Comparison of ENCODE assay signal across 14 cellular contexts in the genomic region with DNA sequence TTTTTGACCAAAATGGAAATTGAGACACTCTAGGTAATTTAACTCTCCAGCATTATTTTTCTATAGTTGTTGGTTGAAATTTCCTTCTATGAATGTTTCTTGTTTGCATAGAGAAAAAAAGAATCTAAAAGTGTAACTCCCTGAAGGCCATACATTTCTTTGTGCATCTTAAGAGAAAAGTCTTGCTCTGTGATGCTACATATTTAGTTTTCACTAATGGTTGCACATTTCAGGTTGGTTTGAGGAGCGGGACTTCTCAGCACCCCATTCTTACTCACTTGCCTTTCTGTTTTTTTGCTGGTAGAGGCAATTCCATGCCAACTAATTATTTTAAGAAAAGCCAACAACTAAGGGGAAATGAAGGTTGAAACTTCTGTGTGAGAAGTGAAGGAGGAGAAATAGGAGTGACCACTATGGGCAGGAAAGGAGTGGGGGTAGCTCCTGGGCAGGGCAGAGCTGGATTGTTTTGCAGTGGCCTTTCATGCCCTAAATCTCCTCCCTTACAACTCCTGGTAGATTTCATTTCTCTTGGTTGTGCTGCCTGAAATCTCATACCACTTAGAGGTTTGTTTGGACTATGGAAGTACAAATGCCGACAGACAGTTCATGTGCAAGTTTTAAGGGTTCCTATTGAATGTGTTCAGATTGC.
DNase-seq lines count a peak whose midpoint lies in the region; ATAC-seq and TF ChIP-seq lines count a peak whose summit lies in the region.
"Had no signal": no experiment of that assay in that cellular context is flagged by ENCODE, and none has a peak within 500 bp of the region (broad histone marks: within the 10 kb centered on the region; RNA-seq: fewer than 3 reads in every experiment).

No MANE protein-coding gene starts in this region.

- H3K79me2 ChIP-seq in fibroblast of lung (ENCODE audit: control insufficient read depth, insufficient read depth, low read length), result peaks cover 2% of the 10 kb centered on the region

- H3K27ac ChIP-seq in fibroblast of lung (ENCODE audit: insufficient read depth, low read length), result peak overlapping the region; percentile 51

- H3K4me3 ChIP-seq in fibroblast of lung (replicated peaks in 1 of 4; ENCODE audit: control extremely low read depth in 1 of 4, insufficient read depth in 1 of 4, low read depth in 3 of 4, low read length in 4 of 4), result peak overlapping the region in 3 of 4 experiments; percentile 15 to 40 (median 32)

- peaks cover 4 to 6% of the 10 kb centered on the region in 2 donors for H3K27me3 Mint-ChIP-seq in natural killer cell treated with Interleukin-12 subunit alpha and Interleukin-12 subunit beta and Interleukin-15 and Interleukin-18, amount 100 ng/mL, for 72 hours
- H3K27me3 Mint-ChIP-seq in natural killer cell (ENCODE audit: low read depth in 2 of 2), result peaks cover 7 to 9% of the 10 kb centered on the region in 2 donors
- no peaks in the 10 kb centered on the region for H3K27me3 Mint-ChIP-seq in osteocyte (ENCODE audit: unreplicated experiment)
- H3K27me3 Mint-ChIP-seq: central memory CD8-positive, alpha-beta T cell had no signal

- DNase-seq in natural killer cell treated with Interleukin-12 subunit alpha and Interleukin-12 subunit beta and Interleukin-15 and Interleukin-18, amount 100 ng/mL, for 72 hours (ENCODE audit: low spot score), result no peak
- no peak for DNase-seq in natural killer cell
- DNase-seq in fibroblast of lung (ENCODE audit: low read depth in 2 of 2), result no peak
- no peak for DNase-seq in osteocyte (ENCODE audit: extremely low spot score, unreplicated experiment)
- DNase-seq in iPS-NIHi11 (ENCODE audit: low spot score), result no peak
- no peak for DNase-seq in SIG-M5 treated with dmso at 0.1 percent for 504 hours (lab: John Stamatoyannopoulos, UW; ENCODE audit: unreplicated experiment)
- DNase-seq in NCI-H524 (lab: John Stamatoyannopoulos, UW), result no peak
- no peak for DNase-seq in GM19240 (ENCODE audit: insufficient read length, low spot score)
- DNase-seq: activated CD4-positive, alpha-beta T cell treated with anti-CD3 and anti-CD28 coated beads, Interleukin-2, amount 50 U/mL, for 48 hours; HCEC 1CT; NCI-H1105; T-helper 2 cell had no signal

- no peaks in the 10 kb centered on the region for H3K9me3 ChIP-seq in fibroblast of lung (ENCODE audit: control insufficient read depth, insufficient read depth, low read depth, low read length)

- peak overlapping the region; percentile 17 for H3K4me3 Mint-ChIP-seq in natural killer cell treated with Interleukin-12 subunit alpha and Interleukin-12 subunit beta and Interleukin-15 and Interleukin-18, amount 100 ng/mL, for 72 hours
- H3K4me3 Mint-ChIP-seq in natural killer cell (no peak overlapping the region), osteocyte (ENCODE audit: unreplicated experiment) (no peak overlapping the region)
- H3K4me3 Mint-ChIP-seq: central memory CD8-positive, alpha-beta T cell had no signal

- H3K4me1 Mint-ChIP-seq in natural killer cell treated with Interleukin-12 subunit alpha and Interleukin-12 subunit beta and Interleukin-15 and Interleukin-18, amount 100 ng/mL, for 72 hours (ENCODE audit: low read depth in 2 of 2), result peaks cover 26 to 31% of the 10 kb centered on the region in 2 donors
- peaks cover 9 to 22% of the 10 kb centered on the region in 2 donors for H3K4me1 Mint-ChIP-seq in natural killer cell
- peaks cover 44% of the 10 kb centered on the region for H3K4me1 Mint-ChIP-seq in osteocyte (ENCODE audit: unreplicated experiment)

- H3K4me2 ChIP-seq in fibroblast of lung (ENCODE audit: extremely low read depth, insufficient read depth, low read length), result peak overlapping the region; percentile 92

- no peak for ATAC-seq in natural killer cell treated with Interleukin-12 subunit alpha and Interleukin-12 subunit beta and Interleukin-15 and Interleukin-18, amount 100 ng/mL, for 72 hours
- ATAC-seq in natural killer cell, result no peak
- ATAC-seq: esophagus mucosa had no signal

- no peaks in the 10 kb centered on the region for H3K36me3 ChIP-seq in fibroblast of lung (ENCODE audit: control insufficient read depth, insufficient read depth, low read length)

- peaks cover 4% of the 10 kb centered on the region for H3K4me1 ChIP-seq in fibroblast of lung (ENCODE audit: control insufficient read depth, extremely low read depth, insufficient read depth, low read length)

- no peak overlapping the region for H2AFZ ChIP-seq in fibroblast of lung (ENCODE audit: low read length)

- H3K27me3 ChIP-seq in fibroblast of lung (ENCODE audit: control insufficient read depth, insufficient read depth, low read length), result no peaks in the 10 kb centered on the region

- no peaks in the 10 kb centered on the region for H4K20me1 ChIP-seq in fibroblast of lung (ENCODE audit: control insufficient read depth, extremely low read depth, insufficient read depth, low read length)

- no peaks in the 10 kb centered on the region for H3K9me3 Mint-ChIP-seq in natural killer cell treated with Interleukin-12 subunit alpha and Interleukin-12 subunit beta and Interleukin-15 and Interleukin-18, amount 100 ng/mL, for 72 hours
- H3K9me3 Mint-ChIP-seq in natural killer cell (no peaks in the 10 kb centered on the region), osteocyte (ENCODE audit: unreplicated experiment) (no peaks in the 10 kb centered on the region)
- H3K9me3 Mint-ChIP-seq: central memory CD8-positive, alpha-beta T cell had no signal

- TF ChIP-seq CTCF in natural killer cell (IDR thresholded peaks at IDR 0.05) (no peak), fibroblast of lung (conservative IDR thresholded peaks at IDR 0.05 in 1 of 2, IDR thresholded peaks at IDR 0.05 in 1 of 2; ENCODE audit: low read depth in 1 of 2, low read length in 2 of 2) (no peak), osteocyte (IDR thresholded peaks at IDR 0.05) (no peak)

- no peak overlapping the region for H3K9ac ChIP-seq in fibroblast of lung (ENCODE audit: insufficient read depth, low read length)

- H3K27ac Mint-ChIP-seq in natural killer cell treated with Interleukin-12 subunit alpha and Interleukin-12 subunit beta and Interleukin-15 and Interleukin-18, amount 100 ng/mL, for 72 hours, result peak overlapping the region in 1 of 2 donors; percentile 7
- peak overlapping the region in 1 of 2 donors; percentile 35 for H3K27ac Mint-ChIP-seq in natural killer cell
- H3K27ac Mint-ChIP-seq in osteocyte (ENCODE audit: unreplicated experiment), result peak overlapping the region; percentile 52

- no peaks in the 10 kb centered on the region for H3K36me3 Mint-ChIP-seq in natural killer cell treated with Interleukin-12 subunit alpha and Interleukin-12 subunit beta and Interleukin-15 and Interleukin-18, amount 100 ng/mL, for 72 hours
- H3K36me3 Mint-ChIP-seq in natural killer cell (no peaks in the 10 kb centered on the region), osteocyte (ENCODE audit: unreplicated experiment) (no peaks in the 10 kb centered on the region)

- intact Hi-C loops in natural killer cell (cut with micrococcal nuclease), result loop anchor here (10.0 kb wide), 1 partner anchor 925 kb away; no protein-coding TSS in a partner anchor
